9 cellular contexts compared by ENCODE assay signal in genomic region chr17:80474231-80474932, GRCh38. TPM values are rescaled to one million over a fixed set of nuclear protein-coding genes. Genes with fewer than 3 reads are reported as not detected.
DNase-seq lines count a peak whose midpoint lies in the region; TF ChIP-seq lines count a peak whose summit lies in the region.
"Had no signal": no experiment of that assay in that cellular context is flagged by ENCODE, and none has a peak within 500 bp of the region (broad histone marks: within the 10 kb centered on the region; RNA-seq: fewer than 3 reads in every experiment).

No MANE protein-coding gene starts in this region.

- POLR2A ChIA-PET in CD4-positive, alpha-beta memory T cell (lab: Charles Lee; ENCODE audit: partially characterized antibody) = interaction anchor here (1.6 to 1.9 kb wide), 2 partner anchors 20 kb away, joined by 7 to 8 read pairs; no protein-coding TSS in a partner anchor
- POLR2A ChIA-PET in HEK293T (lab: Yijun Ruan, JAX) = interaction anchor here (0.9 to 3.7 kb wide), 5 partner anchors 19 to 373 kb away, joined by 3 to 54 read pairs (median 11); partner anchors contain the start of genes GAA and RPTOR
- POLR2A ChIA-PET in SK-N-SH (lab: Yijun Ruan, JAX) = interaction anchor here (1.0 to 1.8 kb wide), 2 partner anchors 20 to 70 kb away, joined by 3 to 9 read pairs; partner anchors contain the start of gene RPTOR

- H4K20me1 ChIP-seq in SK-N-SH (ENCODE audit: insufficient read depth) = peaks cover 14% of the 10 kb centered on the region

- H3K27me3 Mint-ChIP-seq in CD4-positive, alpha-beta memory T cell = peaks cover 27 to 36% of the 10 kb centered on the region in 2 donors
- peaks cover 72% of the 10 kb centered on the region for H3K27me3 Mint-ChIP-seq in endodermal cell (ENCODE audit: insufficient read depth)

- H3F3A ChIP-seq in SK-N-SH (replicated peaks; ENCODE audit: insufficient read depth) = no peaks in the 10 kb centered on the region

- CTCF ChIA-PET in CD4-positive, alpha-beta memory T cell (lab: Charles Lee; ENCODE audit: partially characterized antibody) = interaction anchor here (0.9 kb wide), 1 partner anchor 99 kb away, joined by 3 read pairs; no protein-coding TSS in a partner anchor
- CTCF ChIA-PET in HEK293T (lab: Yijun Ruan, JAX) (interaction anchor here (0.5 kb wide), 1 partner anchor 188 kb away, joined by 3 read pairs; no protein-coding TSS in a partner anchor), SK-N-SH (lab: Yijun Ruan, JAX) (interaction anchor here (0.8 to 7.6 kb wide), 19 partner anchors 9 to 507 kb away, joined by 3 to 71 read pairs (median 4); no protein-coding TSS in a partner anchor)

- H3K27ac ChIP-seq in CD4-positive, alpha-beta memory T cell (ENCODE audit: low read depth, low read length) = no peak overlapping the region
- H3K27ac ChIP-seq in SK-N-SH (ENCODE audit: low read depth in 2 of 2, low read length in 1 of 2) (no peak overlapping the region), endodermal cell (ENCODE audit: low read depth, low read length) (no peak overlapping the region), sigmoid colon (peak overlapping the region in 3 of 4 donors; percentile 85)
- H3K27ac ChIP-seq: SK-N-MC had no signal

- peak overlapping the region; percentile 91; the same call in 1 of the 2 replicates for H3K4me2 ChIP-seq in SK-N-SH

- intact Hi-C loops in CD4-positive, alpha-beta memory T cell (cut with micrococcal nuclease) = no loop called here
- intact Hi-C loops in sigmoid colon (cut with DNase I) = loop anchor here (2.0 to 10.0 kb wide), 2 partner anchors 14 to 360 kb away; no protein-coding TSS in a partner anchor

- DNase-seq in CD4-positive, alpha-beta memory T cell = peak in 2 of 5 donors; percentile 19 to 54
- DNase-seq in HEK293T (ENCODE audit: extremely low spot score) (peak; percentile 75), SK-N-SH (peak; percentile 79), endodermal cell (peak; percentile 72), sigmoid colon (peak; percentile 84), NCI-H1930 (lab: John Stamatoyannopoulos, UW) (no peak), activated gamma-delta T cell treated with Interleukin-2 at 50 U/mL for 16 hours (no peak), MG63 (no peak)

- no peaks in the 10 kb centered on the region for H3K79me2 ChIP-seq in SK-N-SH (ENCODE audit: insufficient read depth)

- H3K9ac ChIP-seq in SK-N-SH = no peak overlapping the region
- H3K9ac ChIP-seq in endodermal cell (ENCODE audit: extremely low read depth, low read length, poor library complexity, severe bottlenecking) = no peak overlapping the region

- TF ChIP-seq CTCF in SK-N-SH (IDR thresholded peaks at IDR 0.05) (peak; percentile 42), endodermal cell (conservative IDR thresholded peaks at IDR 0.05) (no peak), sigmoid colon (IDR thresholded peaks at IDR 0.05) (peak in 3 of 4 experiments; percentile 15 to 23 (median 18))

- H3K9me3 Mint-ChIP-seq in CD4-positive, alpha-beta memory T cell = no peaks in the 10 kb centered on the region
- no peaks in the 10 kb centered on the region for H3K9me3 Mint-ChIP-seq in endodermal cell

- WGBS in SK-N-SH (ENCODE audit: low lambda C conversion rate) = 10% methylated on average over 16 of the region's 16 CpGs
- WGBS in endodermal cell (ENCODE audit: insufficient coverage in 1 of 2, insufficient read length in 1 of 2), 2 experiments = 10 to 30% methylated on average over 5 to 16 of the region's 16 CpGs
- 14% methylated on average over 16 of the region's 16 CpGs for WGBS in sigmoid colon, 2 donors

- H3K4me1 Mint-ChIP-seq in CD4-positive, alpha-beta memory T cell = peaks cover 15 to 30% (median 23%) of the 10 kb centered on the region in 4 donors
- peaks cover 4% of the 10 kb centered on the region for H3K4me1 Mint-ChIP-seq in endodermal cell

- H3K9me3 ChIP-seq in CD4-positive, alpha-beta memory T cell (ENCODE audit: control insufficient read depth in 1 of 2, low read length in 2 of 2) = no peaks in the 10 kb centered on the region
- H3K9me3 ChIP-seq in SK-N-SH (no peaks in the 10 kb centered on the region), endodermal cell (ENCODE audit: control insufficient read depth, low read length) (no peaks in the 10 kb centered on the region), sigmoid colon (no peaks in the 10 kb centered on the region), MG63 (no peaks in the 10 kb centered on the region)

- H3K4me3 ChIP-seq in CD4-positive, alpha-beta memory T cell (ENCODE audit: low read length in 2 of 2) = peak overlapping the region in 1 of 2 donors; percentile 24
- H3K4me3 ChIP-seq in SK-N-SH (ENCODE audit: low read depth in 2 of 2, low read length in 1 of 2) (peak overlapping the region in 1 of 2 experiments; percentile 24; a peak in 1 of 4 replicates), endodermal cell (ENCODE audit: low read length) (no peak overlapping the region), sigmoid colon (peak overlapping the region; percentile 48 to 64 (median 58)), MG63 (no peak overlapping the region)
- H3K4me3 ChIP-seq: SK-N-MC had no signal

- peak; percentile 50 for TF ChIP-seq RAD21 in SK-N-SH (IDR thresholded peaks at IDR 0.05; ENCODE audit: low read length)

- H3K36me3 ChIP-seq in CD4-positive, alpha-beta memory T cell (ENCODE audit: insufficient read depth, low read length) = no peaks in the 10 kb centered on the region
- H3K36me3 ChIP-seq in SK-N-SH (replicated peaks in 1 of 2; ENCODE audit: control insufficient read depth in 1 of 2, insufficient read depth in 2 of 2, low read length in 1 of 2) (no peaks in the 10 kb centered on the region), endodermal cell (ENCODE audit: control insufficient read depth, insufficient read depth, low read length) (no peaks in the 10 kb centered on the region), sigmoid colon (peaks cover 0 to 40% (median 0%) of the 10 kb centered on the region in 4 donors), MG63 (no peaks in the 10 kb centered on the region)

- H3K36me3 Mint-ChIP-seq in CD4-positive, alpha-beta memory T cell = no peaks in the 10 kb centered on the region
- H3K36me3 Mint-ChIP-seq in endodermal cell (ENCODE audit: low read depth) = no peaks in the 10 kb centered on the region

- H3K9me2 ChIP-seq in SK-N-SH = no peaks in the 10 kb centered on the region

- H2AFZ ChIP-seq in SK-N-SH (ENCODE audit: low read depth) = no peak overlapping the region

- no peak for TF ChIP-seq EP300 in SK-N-SH (IDR thresholded peaks at IDR 0.05; ENCODE audit: borderline replicate concordance in 1 of 2, low read depth in 1 of 2, low read length in 1 of 2)
- TF ChIP-seq EP300 in sigmoid colon (IDR thresholded peaks at IDR 0.05) = no peak

- peaks cover 9% of the 10 kb centered on the region for H3K27me3 ChIP-seq in CD4-positive, alpha-beta memory T cell (ENCODE audit: insufficient read depth, low read length)
- peaks cover 99% of the 10 kb centered on the region for H3K27me3 ChIP-seq in SK-N-SH (ENCODE audit: insufficient read depth)
- peaks cover 99% of the 10 kb centered on the region for H3K27me3 ChIP-seq in endodermal cell (ENCODE audit: control insufficient read depth, insufficient read depth, low read length, poor library complexity, severe bottlenecking)
- H3K27me3 ChIP-seq in sigmoid colon = peaks cover 23 to 47% (median 41%) of the 10 kb centered on the region in 3 donors
- peaks cover 46% of the 10 kb centered on the region for H3K27me3 ChIP-seq in MG63

- H3K27ac Mint-ChIP-seq in CD4-positive, alpha-beta memory T cell = peak overlapping the region in 2 of 7 donors; percentile 29 to 61
- no peak overlapping the region for H3K27ac Mint-ChIP-seq in endodermal cell

- peak overlapping the region; percentile 59 to 90 (median 82) for H3K4me3 Mint-ChIP-seq in CD4-positive, alpha-beta memory T cell
- peak overlapping the region; percentile 32 for H3K4me3 Mint-ChIP-seq in endodermal cell

- peak in 1 of 2 donors; percentile 30 for TF ChIP-seq POLR2A in sigmoid colon (IDR thresholded peaks at IDR 0.05)

- H3K4me1 ChIP-seq in CD4-positive, alpha-beta memory T cell (ENCODE audit: insufficient read depth, low read length) = peaks cover 37% of the 10 kb centered on the region
- peaks cover 0 to 14% of the 10 kb centered on the region in 2 experiments; a peak in 1 of 4 replicates for H3K4me1 ChIP-seq in SK-N-SH (ENCODE audit: control insufficient read depth in 1 of 2, insufficient read depth in 2 of 2, low read depth in 1 of 2, low read length in 1 of 2)
- H3K4me1 ChIP-seq in endodermal cell (ENCODE audit: control insufficient read depth, insufficient read depth, low read length) = peaks cover 8% of the 10 kb centered on the region
- peaks cover 6 to 56% (median 54%) of the 10 kb centered on the region in 4 donors for H3K4me1 ChIP-seq in sigmoid colon

TF ChIP-seq in HEK293T, 16 proteins besides CTCF, POLR2A, EP300 and RAD21:
- TF ChIP-seq FOXA1 (IDR thresholded peaks at IDR 0.05) (no peak), L3MBTL2 (conservative IDR thresholded peaks at IDR 0.05) (peak; percentile 46; the same call in 1 of the 2 replicates)

RNA-seq across cellular contexts. Expression of gene NPTX1, which starts 2.0 kb away (rescaled TPM):
- not detected for total RNA-seq in CD4-positive, alpha-beta memory T cell
- polyA plus RNA-seq in CD4-positive, alpha-beta memory T cell = under 1 TPM in 1 of 2 donors, not detected in 1; 0.38 TPM
- polyA plus RNA-seq in SK-N-SH (2012; rRNA removed) (0.05 and 0.16 TPM in 2 replicates), sigmoid colon (1 to 10 TPM in 1 of 3 donors, under 1 TPM in 2; 0.60 to 1.9 (median 0.69) TPM)
- polyA plus RNA-seq in SK-N-SH (2012; cell fraction: cytosol; rRNA removed) = 0.01 and 0.03 TPM in 2 replicates
- polyA plus RNA-seq in SK-N-SH (2012; cell fraction: nucleus; rRNA removed) = 0.05 and 0.38 TPM in 2 replicates
- total RNA-seq in endodermal cell (1 to 10 TPM in 1 of 2 donors, under 1 TPM in 1; 0.24 to 2.3 TPM), sigmoid colon (10 to 100 TPM; 36.9 to 67.3 (median 46.0) TPM)
- 2.3 TPM for polyA plus RNA-seq in endodermal cell (2013, experiment 1 of 2)
- 1.2 TPM for polyA plus RNA-seq in endodermal cell (2013, experiment 2 of 2)
- total RNA-seq in MG63 (2014; rRNA removed; shearing (Covaris generic); ENCODE audit: low replicate concordance) = 0.91 TPM in 1 of 2 replicates, not detected in the other

RNA-seq across cellular contexts. Expression of gene ENDOV, which starts 59.4 kb away (rescaled TPM):
- total RNA-seq in CD4-positive, alpha-beta memory T cell = 10 to 100 TPM; 20.1 to 25.5 TPM
- polyA plus RNA-seq in CD4-positive, alpha-beta memory T cell = 10 to 100 TPM; 10.1 to 15.5 TPM
- polyA plus RNA-seq in SK-N-SH (2012; rRNA removed) (83.6 and 90.3 TPM in 2 replicates), sigmoid colon (10 to 100 TPM; 14.1 to 18.6 (median 17.4) TPM)
- 36.1 and 50.0 TPM in 2 replicates for polyA plus RNA-seq in SK-N-SH (2012; cell fraction: cytosol; rRNA removed)
- 181 and 203 TPM in 2 replicates for polyA plus RNA-seq in SK-N-SH (2012; cell fraction: nucleus; rRNA removed)
- total RNA-seq in endodermal cell (10 to 100 TPM; 38.8 to 47.1 TPM), sigmoid colon (10 to 100 TPM in 3 of 4 donors, 1 to 10 TPM in 1; 9.5 to 23.5 (median 16.7) TPM)
- polyA plus RNA-seq in endodermal cell (2013, experiment 1 of 2) = 33.2 TPM
- 32.9 TPM for polyA plus RNA-seq in endodermal cell (2013, experiment 2 of 2)
- total RNA-seq in MG63 (2014; rRNA removed; shearing (Covaris generic); ENCODE audit: low replicate concordance) = 20.4 and 39.7 TPM in 2 replicates

Comparison
In these comparisons a context has a peak if more than half of its experiments do, and no peak if none do; other contexts are left out.
1. DNase-seq: peak in HEK293T (single experiment), SK-N-SH (single experiment), endodermal cell (single experiment) and sigmoid colon (single experiment); none in NCI-H1930 (0 of 2), activated gamma-delta T cell treated with Interleukin-2 at 50 U/mL for 16 hours (single experiment) and MG63 (single experiment).
2. H3K27ac ChIP-seq: peak in sigmoid colon (3 of 4); none in CD4-positive, alpha-beta memory T cell (single experiment), SK-N-SH (0 of 2) and endodermal cell (single experiment).
3. H3K4me3 ChIP-seq: peak in sigmoid colon (4 of 4); none in endodermal cell (single experiment) and MG63 (single experiment).
4. RNA of gene NPTX1, which starts 2.0 kb away (total RNA-seq): 36.9 to 67.3 TPM in sigmoid colon; 0.24 to 2.3 TPM in endodermal cell, not detected in CD4-positive, alpha-beta memory T cell and 0.91 TPM in MG63; every median in the first group is over 10 times any median in the second.